ENCODE assay signal across 1 cellular context in genomic region chr5:157464518-157465171, GRCh38.
TF ChIP-seq lines count a peak whose summit lies in the region.

No MANE protein-coding gene starts in this region.

TF ChIP-seq in HEK293, 187 proteins besides CTCF, POLR2A, EP300 and RAD21 (continued from another document):
- TF ChIP-seq, protein P1, sequence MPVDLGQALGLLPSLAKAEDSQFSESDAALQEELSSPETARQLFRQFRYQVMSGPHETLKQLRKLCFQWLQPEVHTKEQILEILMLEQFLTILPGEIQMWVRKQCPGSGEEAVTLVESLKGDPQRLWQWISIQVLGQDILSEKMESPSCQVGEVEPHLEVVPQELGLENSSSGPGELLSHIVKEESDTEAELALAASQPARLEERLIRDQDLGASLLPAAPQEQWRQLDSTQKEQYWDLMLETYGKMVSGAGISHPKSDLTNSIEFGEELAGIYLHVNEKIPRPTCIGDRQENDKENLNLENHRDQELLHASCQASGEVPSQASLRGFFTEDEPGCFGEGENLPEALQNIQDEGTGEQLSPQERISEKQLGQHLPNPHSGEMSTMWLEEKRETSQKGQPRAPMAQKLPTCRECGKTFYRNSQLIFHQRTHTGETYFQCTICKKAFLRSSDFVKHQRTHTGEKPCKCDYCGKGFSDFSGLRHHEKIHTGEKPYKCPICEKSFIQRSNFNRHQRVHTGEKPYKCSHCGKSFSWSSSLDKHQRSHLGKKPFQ (tag by site-specific recombination; IDR thresholded peaks at IDR 0.05), result no peak
- no peak for TF ChIP-seq ZNF623 (tag by site-specific recombination; IDR thresholded peaks at IDR 0.05)
- TF ChIP-seq, protein P2, sequence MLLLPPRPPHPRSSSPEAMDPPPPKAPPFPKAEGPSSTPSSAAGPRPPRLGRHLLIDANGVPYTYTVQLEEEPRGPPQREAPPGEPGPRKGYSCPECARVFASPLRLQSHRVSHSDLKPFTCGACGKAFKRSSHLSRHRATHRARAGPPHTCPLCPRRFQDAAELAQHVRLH (tag by site-specific recombination; IDR thresholded peaks at IDR 0.05), result no peak
